In genomic region chr7:143622130-143622529, GRCh38 we compare ENCODE assay signal across 7 cellular contexts.
DNase-seq lines count a peak whose midpoint lies in the region; ATAC-seq lines count a peak whose summit lies in the region.
"Not testable (repeated sequence)": the region's sequence is repeated elsewhere in the genome, so short reads cannot be mapped to it uniquely, and the experiment has no call there.

No MANE protein-coding gene starts in this region.

- H3K27me3 Mint-ChIP-seq in activated naive CD8-positive, alpha-beta T cell treated with anti-CD3 and anti-CD28 coated beads, Interleukin-2, amount 50 U/mL, for 24 hours, result not testable (repeated sequence)

- not testable (repeated sequence) for H3K4me1 Mint-ChIP-seq in activated naive CD8-positive, alpha-beta T cell treated with anti-CD3 and anti-CD28 coated beads, Interleukin-2, amount 50 U/mL, for 24 hours

- ATAC-seq in GM18861 (IDR thresholded peaks at IDR 0.05; ENCODE audit: unreplicated experiment) (peak; percentile 29), GM19452 (IDR thresholded peaks at IDR 0.05; ENCODE audit: unreplicated experiment) (peak; percentile 44), GM21723 (IDR thresholded peaks at IDR 0.05; ENCODE audit: unreplicated experiment) (peak; percentile 28), HG02884 (IDR thresholded peaks at IDR 0.05; ENCODE audit: unreplicated experiment) (peak; percentile 21), HG03139 (IDR thresholded peaks at IDR 0.05; ENCODE audit: unreplicated experiment) (peak; percentile 18), HG03571 (IDR thresholded peaks at IDR 0.05; ENCODE audit: unreplicated experiment) (peak; percentile 32)
- ATAC-seq in activated naive CD8-positive, alpha-beta T cell treated with anti-CD3 and anti-CD28 coated beads, Interleukin-2, amount 50 U/mL, for 24 hours, result peak; percentile 27

- not testable (repeated sequence) for H3K27ac Mint-ChIP-seq in activated naive CD8-positive, alpha-beta T cell treated with anti-CD3 and anti-CD28 coated beads, Interleukin-2, amount 50 U/mL, for 24 hours

- DNase-seq in activated naive CD8-positive, alpha-beta T cell treated with anti-CD3 and anti-CD28 coated beads, Interleukin-2, amount 50 U/mL, for 24 hours, result not testable (repeated sequence)

- H3K36me3 Mint-ChIP-seq in activated naive CD8-positive, alpha-beta T cell treated with anti-CD3 and anti-CD28 coated beads, Interleukin-2, amount 50 U/mL, for 24 hours (ENCODE audit: low read depth), result not testable (repeated sequence)

- not testable (repeated sequence) for H3K9me3 Mint-ChIP-seq in activated naive CD8-positive, alpha-beta T cell treated with anti-CD3 and anti-CD28 coated beads, Interleukin-2, amount 50 U/mL, for 24 hours

- not testable (repeated sequence) for H3K4me3 Mint-ChIP-seq in activated naive CD8-positive, alpha-beta T cell treated with anti-CD3 and anti-CD28 coated beads, Interleukin-2, amount 50 U/mL, for 24 hours
